In genomic region chr18:34730774-34731173, GRCh38 we compare ENCODE assay signal across 1 cellular context.
TF ChIP-seq lines count a peak whose summit lies in the region.

No MANE protein-coding gene starts in this region.

TF ChIP-seq in GM23338, 12 proteins besides CTCF, POLR2A, EP300 and RAD21 (continued from another document):
- TF ChIP-seq REST (IDR thresholded peaks at IDR 0.05; ENCODE audit: unreplicated experiment) (no peak), CREB1 (CRISPR knock-in tag; IDR thresholded peaks at IDR 0.05; ENCODE audit: low read depth) (no peak), STAT1 (IDR thresholded peaks at IDR 0.05; ENCODE audit: unreplicated experiment) (no peak), POLR2AphosphoS5 (IDR thresholded peaks at IDR 0.05; ENCODE audit: low read depth) (no peak), EZH2 (IDR thresholded peaks at IDR 0.05; ENCODE audit: low read depth, unreplicated experiment) (no peak), ETS1 (IDR thresholded peaks at IDR 0.05) (no peak), NANOG (IDR thresholded peaks at IDR 0.05; ENCODE audit: borderline replicate concordance) (no peak), ZNF114 (CRISPR knock-in tag; IDR thresholded peaks at IDR 0.05) (no peak), ZNF462 (CRISPR knock-in tag; IDR thresholded peaks at IDR 0.05) (no peak), EZH2phosphoT487 (IDR thresholded peaks at IDR 0.05; ENCODE audit: unreplicated experiment) (no peak), JUNB (IDR thresholded peaks at IDR 0.05; ENCODE audit: unreplicated experiment) (no peak)
